In genomic region chr15:62109457-62109856, GRCh38 we compare ENCODE assay signal across 2 cellular contexts.
A peak's percentile ranks its signal among the peaks of the same experiment; 100 is the strongest.
TF ChIP-seq lines count a peak whose summit lies in the region.

No MANE protein-coding gene starts in this region.

TF ChIP-seq in SK-N-SH, 30 proteins besides CTCF, POLR2A, EP300 and RAD21 (continued from another document):
- TF ChIP-seq MXI1 (IDR thresholded peaks at IDR 0.05; ENCODE audit: low read depth, low read length): peak; percentile 71; the same call in 1 of the 2 replicates
TF ChIP-seq in SK-N-SH: peak in this region for 3.

TF ChIP-seq in SK-N-SH treated with all-trans-retinoic acid at 6 μM for 48 hours, 23 proteins besides CTCF, POLR2A, EP300 and RAD21 (continued from another document):
- TF ChIP-seq ZNF70 (CRISPR knock-in tag; IDR thresholded peaks at IDR 0.05): no peak
- TF ChIP-seq GLIS3 (CRISPR knock-in tag; IDR thresholded peaks at IDR 0.05): no peak
- no peak for TF ChIP-seq CSRNP3 (CRISPR knock-in tag; IDR thresholded peaks at IDR 0.05)
- TF ChIP-seq ZFP3 (CRISPR knock-in tag; IDR thresholded peaks at IDR 0.05): no peak
- no peak for TF ChIP-seq ZNF8 (CRISPR knock-in tag; IDR thresholded peaks at IDR 0.05)
